ENCODE assay signal across 8 cellular contexts in genomic region chr20:653110-653589, GRCh38. TPM values are rescaled to one million over a fixed set of nuclear protein-coding genes. Genes with fewer than 3 reads are reported as not detected.
DNase-seq lines count a peak whose midpoint lies in the region; ATAC-seq, FAIRE-seq and TF ChIP-seq lines count a peak whose summit lies in the region.

Gene SRXN1, minus strand, starts transcription at chr20:653200. Its CDS starts 15 bp downstream, at chr20:653185.

- peaks cover 6 to 15% of the 10 kb centered on the region in 2 donors for H3K4me1 ChIP-seq in kidney (ENCODE audit: control insufficient read depth in 1 of 2, insufficient read depth in 1 of 2, low read depth in 1 of 2, low read length in 2 of 2)

- H3K27ac Mint-ChIP-seq in central memory CD8-positive, alpha-beta T cell (ENCODE audit: low read depth): peak within 1 kb of the TSS; percentile 77

- peak within 1 kb of the TSS; percentile 85 for H3K4me3 Mint-ChIP-seq in central memory CD8-positive, alpha-beta T cell

- H3K36me3 Mint-ChIP-seq in central memory CD8-positive, alpha-beta T cell (ENCODE audit: insufficient read depth): peaks cover 1% of the 10 kb centered on the region

- peaks cover 6 to 8% of the 10 kb centered on the region in 2 donors for H3K36me3 ChIP-seq in kidney (ENCODE audit: control insufficient read depth in 1 of 2, insufficient read depth in 2 of 2, low read length in 2 of 2)

- H3K9me3 Mint-ChIP-seq in central memory CD8-positive, alpha-beta T cell: no peaks in the 10 kb centered on the region

- H3K4me3 ChIP-seq in kidney (ENCODE audit: low read length in 2 of 2): peak within 1 kb of the TSS; percentile 68 to 92

- no peaks in the 10 kb centered on the region for H3K9me3 ChIP-seq in kidney (ENCODE audit: control insufficient read depth in 1 of 2, low read length in 2 of 2)

- H3K4me1 Mint-ChIP-seq in central memory CD8-positive, alpha-beta T cell: peaks cover 47% of the 10 kb centered on the region

- H3K9ac ChIP-seq in kidney (ENCODE audit: low read length in 2 of 2): peak within 1 kb of the TSS; percentile 57 to 81

- FAIRE-seq in kidney (lab: Jason Lieb, UNC): no peak

- H3K27ac ChIP-seq in kidney (ENCODE audit: low read depth in 2 of 2, low read length in 2 of 2): peak within 1 kb of the TSS; percentile 67 to 73

- ATAC-seq in HG02678 (IDR thresholded peaks at IDR 0.05; ENCODE audit: unreplicated experiment): peak; percentile 88
- peak; percentile 86 for ATAC-seq in central memory CD8-positive, alpha-beta T cell (replicated peaks; ENCODE audit: extremely low read depth, poor library complexity, severe bottlenecking)

- intact Hi-C loops in kidney (cut with DNase I): no loop called here

- H3K27me3 Mint-ChIP-seq in central memory CD8-positive, alpha-beta T cell: peaks cover 7% of the 10 kb centered on the region

- peak; percentile 43 for TF ChIP-seq CTCF in kidney (IDR thresholded peaks at IDR 0.05; ENCODE audit: borderline replicate concordance, extremely low read depth, insufficient read depth)

- DNase-seq in NCI-H2081 (lab: John Stamatoyannopoulos, UW): peak; percentile 77 to 78
- no peak for DNase-seq in NCI-H2081 treated with DMSO at 0.1 percent for 48 hours (lab: John Stamatoyannopoulos, UW)
- DNase-seq in NCI-H1930 (lab: John Stamatoyannopoulos, UW): peak; percentile 93 to 98
- DNase-seq in activated CD4-positive, CD25-positive, alpha-beta regulatory T cell treated with anti-CD3 and anti-CD28 coated beads, Interleukin-2, amount 50 U/mL, for 16 hours (ENCODE audit: low read depth, low spot score): peak; percentile 69
- DNase-seq in central memory CD8-positive, alpha-beta T cell (ENCODE audit: low spot score in 2 of 2): peak; percentile 55 to 62
- DNase-seq in kidney: peak; percentile 95
- DNase-seq in stimulated activated CD4-positive, alpha-beta T cell treated with anti-CD3 and anti-CD28 coated beads, Interleukin-15, amount 100 ng/mL, for 1 hour (ENCODE audit: low read depth in 1 of 2, low spot score in 1 of 2): peak; percentile 64 to 79

RNA-seq across cellular contexts. Expression of gene SRXN1, which starts in this region (rescaled TPM):
- 17.4 TPM for total RNA-seq in kidney
- 51.1 TPM for polyA plus RNA-seq in kidney (ENCODE audit: insufficient read depth, low read depth, low replicate concordance)
